In genomic region chr17:56972111-56972730, GRCh38 we compare ENCODE assay signal across 32 cellular contexts.
"Had no signal": no experiment of that assay in that cellular context is flagged by ENCODE, and none has a peak within 500 bp of the region (broad histone marks: within the 10 kb centered on the region; RNA-seq: fewer than 3 reads in every experiment).

No MANE protein-coding gene starts in this region.

- H3K27ac Mint-ChIP-seq: activated CD4-positive, alpha-beta T cell treated with anti-CD3 and anti-CD28 coated beads for 36 hours; activated CD4-positive, alpha-beta T cell treated with anti-CD3 and anti-CD28 coated beads, Interleukin-2, amount 10 ng/mL, durations not matched to agents 7 days and 5 days; activated CD8-positive, alpha-beta T cell treated with anti-CD3 and anti-CD28 coated beads, Interleukin-2, amount 10 ng/mL, durations not matched to agents 7 days and 5 days; activated naive CD4-positive, alpha-beta T cell treated with anti-CD3 and anti-CD28 coated beads for 36 hours; activated naive CD4-positive, alpha-beta T cell treated with anti-CD3 and anti-CD28 coated beads, Interleukin-2, amount 50 U/mL, for 72 hours; activated T-cell treated with anti-CD3 and anti-CD28 coated beads, Interleukin-2, amount 50 U/mL, for 24 hours; T-helper 1 cell treated with Interleukin-12 subunit alpha and Interleukin-12 subunit beta and Interleukin-4 antibody, amounts not matched to agents 30 μg/mL and 1 μg/mL, for 36 hours; T-helper 2 cell treated with Interferon-gamma antibody and Interleukin-4, amounts not matched to agents 5 μg/mL and 100 μg/mL, for 36 hours; WTC11 had no signal

- H3K4me2 ChIP-seq: SK-N-SH had no signal

- H3K9ac ChIP-seq: SK-N-SH had no signal

- H3K27me3 ChIP-seq: adrenal gland, body of pancreas, breast epithelium had no signal

- ATAC-seq: activated CD4-positive, alpha-beta T cell treated with anti-CD3 and anti-CD28 coated beads for 36 hours; activated CD4-positive, CD25-positive, alpha-beta regulatory T cell treated with anti-CD3 and anti-CD28 coated beads, Interleukin-2, amount 50 U/mL, for 24 hours; activated CD8-positive, alpha-beta T cell treated with anti-CD3 and anti-CD28 coated beads, Interleukin-2, amount 10 ng/mL, durations not matched to agents 7 days and 5 days; activated naive CD4-positive, alpha-beta T cell treated with anti-CD3 and anti-CD28 coated beads, Interleukin-2, amount 50 U/mL, for 72 hours; body of pancreas; Panc1; WTC11 had no signal

- H3K27ac ChIP-seq: adrenal gland, breast epithelium, SJSA1 had no signal

- H3K9me3 ChIP-seq: adrenal gland, body of pancreas, breast epithelium, SJSA1, SK-N-SH had no signal

- FAIRE-seq: astrocyte, TTC549 had no signal

- H3K4me3 ChIP-seq: adrenal gland, body of pancreas, breast epithelium, SJSA1 had no signal

- H3K36me3 Mint-ChIP-seq: activated naive CD4-positive, alpha-beta T cell treated with anti-CD3 and anti-CD28 coated beads, Interleukin-2, amount 50 U/mL, for 72 hours had no signal

- H3K4me3 Mint-ChIP-seq: activated CD4-positive, alpha-beta T cell treated with anti-CD3 and anti-CD28 coated beads for 36 hours; activated CD4-positive, alpha-beta T cell treated with anti-CD3 and anti-CD28 coated beads, Interleukin-2, amount 10 ng/mL, durations not matched to agents 7 days and 5 days; activated CD8-positive, alpha-beta T cell treated with anti-CD3 and anti-CD28 coated beads, Interleukin-2, amount 10 ng/mL, durations not matched to agents 7 days and 5 days; activated naive CD4-positive, alpha-beta T cell treated with anti-CD3 and anti-CD28 coated beads for 36 hours; activated T-cell treated with anti-CD3 and anti-CD28 coated beads, Interleukin-2, amount 50 U/mL, for 24 hours; T-helper 1 cell treated with Interleukin-12 subunit alpha and Interleukin-12 subunit beta and Interleukin-4 antibody, amounts not matched to agents 30 μg/mL and 1 μg/mL, for 36 hours; T-helper 2 cell treated with Interferon-gamma antibody and Interleukin-4, amounts not matched to agents 5 μg/mL and 100 μg/mL, for 36 hours; WTC11 had no signal

- DNase-seq: activated CD4-positive, alpha-beta T cell treated with anti-CD3 and anti-CD28 coated beads for 36 hours; activated CD4-positive, alpha-beta T cell treated with anti-CD3 and anti-CD28 coated beads, Interleukin-2, amount 10 ng/mL, durations not matched to agents 7 days and 5 days; activated CD4-positive, alpha-beta T cell treated with anti-CD3 and anti-CD28 coated beads, Interleukin-2, amount 50 U/mL, for 48 hours; activated CD8-positive, alpha-beta T cell treated with anti-CD3 and anti-CD28 coated beads, Interleukin-2, amount 10 ng/mL, durations not matched to agents 7 days and 5 days; activated gamma-delta T cell treated with Interleukin-2 at 50 U/mL for 16 hours; activated naive CD4-positive, alpha-beta T cell treated with anti-CD3 and anti-CD28 coated beads for 36 hours; activated T-cell treated with anti-CD3 and anti-CD28 coated beads, Interleukin-2, amount 50 U/mL, for 24 hours; body of pancreas; NCI-H1092 treated with DMSO at 0.1 percent for 48 hours; NCI-H1417; NCI-H146; NCI-H187; NCI-H2081; NCI-H226; NCI-H446 treated with DMSO at 0.1 percent for 48 hours; NCI-H524; NCI-H69; NCI-H82; OCI-M1; SHP77 treated with DMSO at 0.1 percent for 48 hours; SK-N-SH had no signal

- H3K36me3 ChIP-seq: adrenal gland, breast epithelium, SJSA1 had no signal

- H3K4me1 ChIP-seq: adrenal gland, breast epithelium, SJSA1 had no signal

- H3K9me3 Mint-ChIP-seq: activated CD4-positive, alpha-beta T cell treated with anti-CD3 and anti-CD28 coated beads, Interleukin-2, amount 10 ng/mL, durations not matched to agents 7 days and 5 days; activated naive CD4-positive, alpha-beta T cell treated with anti-CD3 and anti-CD28 coated beads, Interleukin-2, amount 50 U/mL, for 72 hours; activated T-cell treated with anti-CD3 and anti-CD28 coated beads, Interleukin-2, amount 50 U/mL, for 24 hours; T-helper 1 cell treated with Interleukin-12 subunit alpha and Interleukin-12 subunit beta and Interleukin-4 antibody, amounts not matched to agents 30 μg/mL and 1 μg/mL, for 36 hours had no signal
